Comparison of ENCODE assay signal across 1 cellular context in genomic region chr17:81406117-81406953, GRCh38.
TF ChIP-seq lines count a peak whose summit lies in the region.

No MANE protein-coding gene starts in this region.

TF ChIP-seq in H1, 55 proteins besides CTCF, POLR2A, EP300 and RAD21:
- TF ChIP-seq NRF1 (IDR thresholded peaks at IDR 0.05; ENCODE audit: low read depth, low read length) (no peak), RXRA (IDR thresholded peaks at IDR 0.05; ENCODE audit: insufficient read depth, low read depth, low read length) (no peak), SP4 (IDR thresholded peaks at IDR 0.05; ENCODE audit: low read length) (no peak), POLR2AphosphoS5 (IDR thresholded peaks at IDR 0.05; ENCODE audit: low read depth, low read length) (no peak), SP2 (IDR thresholded peaks at IDR 0.05; ENCODE audit: low read length) (no peak), ASH2L (IDR thresholded peaks at IDR 0.05; ENCODE audit: low read length) (no peak), JUND (IDR thresholded peaks at IDR 0.05; ENCODE audit: low read length) (no peak), TAF1 (IDR thresholded peaks at IDR 0.05; ENCODE audit: low read depth, low read length) (no peak), CTBP2 (IDR thresholded peaks at IDR 0.05; ENCODE audit: borderline replicate concordance, insufficient read depth, insufficient read length, low read length) (no peak), EGR1 (IDR thresholded peaks at IDR 0.05; ENCODE audit: borderline replicate concordance, low read depth, low read length) (no peak), SP1 (IDR thresholded peaks at IDR 0.05; ENCODE audit: low read depth, low read length) (no peak), KDM5A (IDR thresholded peaks at IDR 0.05; ENCODE audit: low read length) (no peak), RNF2 (IDR thresholded peaks at IDR 0.05; ENCODE audit: borderline replicate concordance, low read depth, low read length, missing control alignments, poor library complexity, severe bottlenecking) (no peak), SIRT6 (IDR thresholded peaks at IDR 0.05; ENCODE audit: low read length) (no peak), E2F6 (IDR thresholded peaks at IDR 0.05) (no peak), BCL11A (IDR thresholded peaks at IDR 0.05; ENCODE audit: low read depth in 2 of 2, low read length in 2 of 2) (no peak), BACH1 (IDR thresholded peaks at IDR 0.05; ENCODE audit: low read length) (no peak), SAP30 (IDR thresholded peaks at IDR 0.05; ENCODE audit: insufficient read depth, insufficient replicate concordance, low read length) (no peak)
TF ChIP-seq in H1: peak in this region for 0.
